In genomic region chr3:123148772-123149171, GRCh38 we compare ENCODE assay signal across 24 cellular contexts. TPM values are rescaled to one million over a fixed set of nuclear protein-coding genes. Genes with fewer than 3 reads are reported as not detected.
A peak's percentile ranks its signal among the peaks of the same experiment; 100 is the strongest.
DNase-seq lines count a peak whose midpoint lies in the region; ATAC-seq lines count a peak whose summit lies in the region.
"Had no signal": no experiment of that assay in that cellular context is flagged by ENCODE, and none has a peak within 500 bp of the region (broad histone marks: within the 10 kb centered on the region; RNA-seq: fewer than 3 reads in every experiment).

No MANE protein-coding gene starts in this region.

- CTCF ChIA-PET in T-cell (lab: Charles Lee), result no interaction called here

- no peak overlapping the region for H3K4me3 Mint-ChIP-seq in T-cell
- no peak overlapping the region for H3K4me3 Mint-ChIP-seq in stimulated activated naive B cell treated with anti-CD40 and anti-IgM and Interleukin-4, amounts not matched to agents 10 μg/mL and 1 μg/mL and 100 μg/mL, for 72 hours
- H3K4me3 Mint-ChIP-seq: activated naive CD8-positive, alpha-beta T cell treated with anti-CD3 and anti-CD28 coated beads, Interleukin-2, amount 50 U/mL, for 24 hours; immature natural killer cell; nephron; stimulated activated naive CD8-positive, alpha-beta T cell treated with anti-CD3 and anti-CD28 coated beads, Interleukin-15, Interleukin-2, amounts not matched to agents 100 ng/mL and 50 ng/mL, for 24 hours; T-helper 2 cell treated with Interferon-gamma antibody and Interleukin-4, amounts not matched to agents 5 μg/mL and 100 μg/mL, for 36 hours had no signal

- H3K4me1 Mint-ChIP-seq in T-cell, result no peaks in the 10 kb centered on the region
- H3K4me1 Mint-ChIP-seq in stimulated activated naive B cell treated with anti-CD40 and anti-IgM and Interleukin-4, amounts not matched to agents 10 μg/mL and 1 μg/mL and 100 μg/mL, for 72 hours, result peaks cover 9 to 14% of the 10 kb centered on the region in 2 donors
- H3K4me1 Mint-ChIP-seq: activated naive CD8-positive, alpha-beta T cell treated with anti-CD3 and anti-CD28 coated beads, Interleukin-2, amount 50 U/mL, for 24 hours; immature natural killer cell had no signal

- intact Hi-C loops in head of caudate nucleus (cut with DNase I), result no loop called here

- POLR2A ChIA-PET in T-cell (lab: Charles Lee), result no interaction called here

- no peaks in the 10 kb centered on the region for H3K27me3 Mint-ChIP-seq in T-cell
- H3K27me3 Mint-ChIP-seq in stimulated activated naive B cell treated with anti-CD40 and anti-IgM and Interleukin-4, amounts not matched to agents 10 μg/mL and 1 μg/mL and 100 μg/mL, for 72 hours, result no peaks in the 10 kb centered on the region
- H3K27me3 Mint-ChIP-seq: activated naive CD8-positive, alpha-beta T cell treated with anti-CD3 and anti-CD28 coated beads, Interleukin-2, amount 50 U/mL, for 24 hours; stimulated activated naive CD8-positive, alpha-beta T cell treated with anti-CD3 and anti-CD28 coated beads, Interleukin-15, Interleukin-2, amounts not matched to agents 100 ng/mL and 50 ng/mL, for 24 hours had no signal

- peaks cover 5 to 13% of the 10 kb centered on the region in 2 donors for H3K9me3 Mint-ChIP-seq in activated naive CD4-positive, alpha-beta T cell treated with anti-CD3 and anti-CD28 coated beads, Interleukin-2, amount 50 U/mL, for 72 hours
- H3K9me3 Mint-ChIP-seq in T-cell, result peaks cover 0 to 7% (median 0%) of the 10 kb centered on the region in 3 donors
- H3K9me3 Mint-ChIP-seq in stimulated activated naive B cell treated with anti-CD40 and anti-IgM and Interleukin-4, amounts not matched to agents 10 μg/mL and 1 μg/mL and 100 μg/mL, for 72 hours, result peaks cover 8 to 9% of the 10 kb centered on the region in 2 donors
- H3K9me3 Mint-ChIP-seq: immature natural killer cell, nephron had no signal

- peak overlapping the region; percentile 24 to 28 for H3K27ac Mint-ChIP-seq in activated naive CD4-positive, alpha-beta T cell treated with anti-CD3 and anti-CD28 coated beads, Interleukin-2, amount 50 U/mL, for 72 hours
- H3K27ac Mint-ChIP-seq in T-cell, result peak overlapping the region; percentile 4 to 55
- peak overlapping the region; percentile 26 for H3K27ac Mint-ChIP-seq in stimulated activated naive B cell treated with anti-CD40 and anti-IgM and Interleukin-4, amounts not matched to agents 10 μg/mL and 1 μg/mL and 100 μg/mL, for 72 hours
- H3K27ac Mint-ChIP-seq: activated naive CD8-positive, alpha-beta T cell treated with anti-CD3 and anti-CD28 coated beads, Interleukin-2, amount 50 U/mL, for 24 hours; nephron; stimulated activated naive CD8-positive, alpha-beta T cell treated with anti-CD3 and anti-CD28 coated beads, Interleukin-15, Interleukin-2, amounts not matched to agents 100 ng/mL and 50 ng/mL, for 24 hours; T-helper 2 cell treated with Interferon-gamma antibody and Interleukin-4, amounts not matched to agents 5 μg/mL and 100 μg/mL, for 36 hours had no signal

- ATAC-seq in activated naive CD4-positive, alpha-beta T cell treated with anti-CD3 and anti-CD28 coated beads, Interleukin-2, amount 50 U/mL, for 72 hours, result no peak
- ATAC-seq in T-cell (replicated peaks in 1 of 4) (no peak), HG02763 (IDR thresholded peaks at IDR 0.05; ENCODE audit: unreplicated experiment) (no peak), GM19395 (IDR thresholded peaks at IDR 0.05; ENCODE audit: unreplicated experiment) (no peak)
- ATAC-seq in stimulated activated naive B cell treated with anti-CD40 and anti-IgM and Interleukin-4, amounts not matched to agents 10 μg/mL and 1 μg/mL and 100 μg/mL, for 72 hours (replicated peaks), result no peak
- ATAC-seq: activated naive CD8-positive, alpha-beta T cell treated with anti-CD3 and anti-CD28 coated beads, Interleukin-2, amount 50 U/mL, for 24 hours; left ventricle myocardium superior; sciatic nerve had no signal

- peaks cover 32 to 35% of the 10 kb centered on the region in 2 donors for H3K36me3 Mint-ChIP-seq in activated naive CD4-positive, alpha-beta T cell treated with anti-CD3 and anti-CD28 coated beads, Interleukin-2, amount 50 U/mL, for 72 hours
- peaks cover 40% of the 10 kb centered on the region for H3K36me3 Mint-ChIP-seq in T-cell
- H3K36me3 Mint-ChIP-seq in stimulated activated naive B cell treated with anti-CD40 and anti-IgM and Interleukin-4, amounts not matched to agents 10 μg/mL and 1 μg/mL and 100 μg/mL, for 72 hours, result peaks cover 68 to 79% of the 10 kb centered on the region in 2 donors
- H3K36me3 Mint-ChIP-seq: immature natural killer cell had no signal

- DNase-seq in activated naive CD4-positive, alpha-beta T cell treated with anti-CD3 and anti-CD28 coated beads, Interleukin-2, amount 50 U/mL, for 72 hours (ENCODE audit: low spot score in 2 of 2), result no peak
- no peak for DNase-seq in activated naive CD4-positive, alpha-beta T cell treated with anti-CD3 and anti-CD28 coated beads, Interleukin-2, amount 50 U/mL, for 16 hours
- DNase-seq in T-cell (no peak), head of caudate nucleus (peak in 35 of 42 donors; percentile 15 to 78 (median 50)), OCI-M1 (lab: John Stamatoyannopoulos, UW) (no peak)
- no peak for DNase-seq in stimulated activated naive B cell treated with anti-CD40 and anti-IgM and Interleukin-4, amounts not matched to agents 10 μg/mL and 1 μg/mL and 100 μg/mL, for 72 hours
- DNase-seq: ACHN; activated CD4-positive, alpha-beta T cell treated with anti-CD3 and anti-CD28 coated beads for 48 hours; activated naive CD8-positive, alpha-beta T cell treated with anti-CD3 and anti-CD28 coated beads, Interleukin-2, amount 50 U/mL, for 24 hours; cerebellar nuclear complex; immature natural killer cell; left ventricle myocardium superior; MG63; midbrain; NCI-H1436 treated with DMSO at 0.1 percent for 48 hours; NCI-H2171; NCI-H69; SK-N-SH had no signal

RNA-seq across cellular contexts. Expression of gene SEC22A, which starts 53.0 kb away (rescaled TPM):
- 10 to 100 TPM; 16.8 to 18.3 TPM for total RNA-seq in activated naive CD4-positive, alpha-beta T cell treated with anti-CD3 and anti-CD28 coated beads, Interleukin-2, amount 50 U/mL, for 72 hours
- 10 to 100 TPM; 14.4 to 22.5 (median 18.7) TPM for total RNA-seq in T-cell

Comparison
In these comparisons a context has a peak if more than half of its experiments do, and no peak if none do; other contexts are left out.
1. DNase-seq: peak in head of caudate nucleus (35 of 42); none in activated naive CD4-positive, alpha-beta T cell treated with anti-CD3 and anti-CD28 coated beads, Interleukin-2, amount 50 U/mL, for 72 hours (0 of 2), activated naive CD4-positive, alpha-beta T cell treated with anti-CD3 and anti-CD28 coated beads, Interleukin-2, amount 50 U/mL, for 16 hours (single experiment), T-cell (0 of 34), stimulated activated naive B cell treated with anti-CD40 and anti-IgM and Interleukin-4, amounts not matched to agents 10 μg/mL and 1 μg/mL and 100 μg/mL, for 72 hours (single experiment) and OCI-M1 (single experiment).
2. Peak in every context shown above with its lines, with median percentiles within 50 percentile points of each other: H3K27ac Mint-ChIP-seq.